ENCODE assay signal across 11 cellular contexts in genomic region chr2:160353813-160354212, GRCh38.
"Had no signal": no experiment of that assay in that cellular context is flagged by ENCODE, and none has a peak within 500 bp of the region (broad histone marks: within the 10 kb centered on the region; RNA-seq: fewer than 3 reads in every experiment).

No MANE protein-coding gene starts in this region.

- H3K27ac ChIP-seq: breast epithelium, thyroid gland had no signal

- H3K36me3 ChIP-seq: breast epithelium, gastrocnemius medialis, thyroid gland had no signal

- ATAC-seq: gastrocnemius medialis had no signal

- H3K27me3 Mint-ChIP-seq: activated B cell treated with CpG ODN at 0.5 μM for 24 hours; activated CD4-positive, alpha-beta T cell treated with anti-CD3 and anti-CD28 coated beads, Interleukin-2, amount 10 ng/mL, durations not matched to agents 7 days and 5 days; activated naive CD8-positive, alpha-beta T cell treated with anti-CD3 and anti-CD28 coated beads, Interleukin-2, amount 10 ng/mL, durations not matched to agents 7 days and 5 days had no signal

- H3K27me3 ChIP-seq: breast epithelium, gastrocnemius medialis, heart right ventricle, thyroid gland had no signal

- FAIRE-seq: endothelial cell of umbilical vein had no signal

- H3K4me3 Mint-ChIP-seq: activated B cell treated with CpG ODN at 0.5 μM for 24 hours; activated CD4-positive, alpha-beta T cell treated with anti-CD3 and anti-CD28 coated beads, Interleukin-2, amount 10 ng/mL, durations not matched to agents 7 days and 5 days; activated naive CD8-positive, alpha-beta T cell treated with anti-CD3 and anti-CD28 coated beads, Interleukin-2, amount 10 ng/mL, durations not matched to agents 7 days and 5 days had no signal

- H3K4me3 ChIP-seq: breast epithelium, gastrocnemius medialis, heart right ventricle, thyroid gland had no signal

- H3K9me3 Mint-ChIP-seq: activated B cell treated with CpG ODN at 0.5 μM for 24 hours; activated CD4-positive, alpha-beta T cell treated with anti-CD3 and anti-CD28 coated beads, Interleukin-2, amount 10 ng/mL, durations not matched to agents 7 days and 5 days; activated naive CD8-positive, alpha-beta T cell treated with anti-CD3 and anti-CD28 coated beads, Interleukin-2, amount 10 ng/mL, durations not matched to agents 7 days and 5 days had no signal

- H3K9me3 ChIP-seq: breast epithelium, gastrocnemius medialis, heart right ventricle, thyroid gland had no signal

- H3K27ac Mint-ChIP-seq: activated B cell treated with CpG ODN at 0.5 μM for 24 hours; activated CD4-positive, alpha-beta T cell treated with anti-CD3 and anti-CD28 coated beads, Interleukin-2, amount 10 ng/mL, durations not matched to agents 7 days and 5 days; activated naive CD8-positive, alpha-beta T cell treated with anti-CD3 and anti-CD28 coated beads, Interleukin-2, amount 10 ng/mL, durations not matched to agents 7 days and 5 days had no signal

- DNase-seq: activated B cell treated with CpG ODN at 0.5 μM for 24 hours; activated naive CD8-positive, alpha-beta T cell treated with anti-CD3 and anti-CD28 coated beads, Interleukin-2, amount 10 ng/mL, durations not matched to agents 7 days and 5 days; aorta; gastrocnemius medialis; heart right ventricle; islet precursor cell; retina; thyroid gland had no signal
